In the genomic region with DNA sequence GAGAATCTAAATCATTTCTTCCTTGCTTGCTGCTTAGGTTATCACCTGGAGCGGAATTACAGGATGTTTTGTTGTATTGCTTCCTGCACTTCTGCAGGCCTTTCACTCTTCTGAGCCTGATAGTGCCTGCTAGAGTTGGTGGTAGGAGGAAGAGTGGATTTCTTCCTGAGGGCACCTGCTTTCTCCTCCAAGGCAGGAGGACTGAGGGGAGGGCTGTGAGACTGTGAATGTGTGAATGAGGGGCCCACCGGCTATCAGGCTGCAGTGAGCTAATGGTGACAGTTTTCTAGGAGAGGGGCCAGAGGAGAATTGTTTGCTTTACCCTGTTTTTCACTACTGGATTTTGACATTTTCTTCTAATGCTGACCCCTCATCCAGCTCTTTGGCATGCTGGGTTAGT, we compare ENCODE assay signal across 14 cellular contexts. TPM values are rescaled to one million over a fixed set of nuclear protein-coding genes. Genes with fewer than 3 reads are reported as not detected.
DNase-seq lines count a peak whose midpoint lies in the region; ATAC-seq and TF ChIP-seq lines count a peak whose summit lies in the region.
"Had no signal": no experiment of that assay in that cellular context is flagged by ENCODE, and none has a peak within 500 bp of the region (broad histone marks: within the 10 kb centered on the region; RNA-seq: fewer than 3 reads in every experiment).

No MANE protein-coding gene starts in this region.

- intact Hi-C loops in cardiac septum (cut with DNase I) (no loop called here), upper lobe of right lung (cut with DNase I) (no loop called here)

- H3K4me3 ChIP-seq in cardiac muscle cell (no peak overlapping the region), upper lobe of right lung (peak overlapping the region; percentile 67)

- no peaks in the 10 kb centered on the region for H3K36me3 Mint-ChIP-seq in naive B cell

- no peak for ATAC-seq in naive B cell (ENCODE audit: low read depth in 2 of 2)
- no peak for ATAC-seq in upper lobe of right lung
- ATAC-seq in HG02870 (IDR thresholded peaks at IDR 0.05; ENCODE audit: unreplicated experiment) = no peak
- no peak for ATAC-seq in HG02642 (IDR thresholded peaks at IDR 0.05; ENCODE audit: poor library complexity, unreplicated experiment)

- H3K4me3 Mint-ChIP-seq in naive B cell = peak overlapping the region in 7 of 8 donors; percentile 33 to 84 (median 68)

- H3K27ac ChIP-seq in cardiac muscle cell (peak overlapping the region; percentile 84), cingulate gyrus (ENCODE audit: low read depth, low read length) (peak overlapping the region; percentile 98), upper lobe of right lung (peak overlapping the region; percentile 75)

- peak overlapping the region in 1 of 6 donors; percentile 10 for H3K27ac Mint-ChIP-seq in naive B cell

- DNase-seq in cardiac muscle cell (ENCODE audit: low read depth in 1 of 2, low spot score in 1 of 2) (no peak), cardiac septum (ENCODE audit: low spot score) (no peak), naive B cell (no peak), upper lobe of right lung (no peak), NCI-H146 (lab: John Stamatoyannopoulos, UW) (no peak)
- DNase-seq: activated CD4-positive, CD25-positive, alpha-beta regulatory T cell treated with anti-CD3 and anti-CD28 coated beads, Interleukin-2, amount 50 U/mL, for 72 hours; AML-193; NCI-H1930; RPMI8226; stimulated activated CD4-positive, alpha-beta T cell treated with anti-CD3 and anti-CD28 coated beads, Interleukin-4, amount 100 ng/mL, for 24 hours had no signal

- H3K4me1 ChIP-seq in cardiac muscle cell (ENCODE audit: low read depth) (peaks cover 25% of the 10 kb centered on the region), upper lobe of right lung (peaks cover 14% of the 10 kb centered on the region)

- H3K27me3 ChIP-seq in cardiac muscle cell = no peaks in the 10 kb centered on the region
- H3K27me3 ChIP-seq in upper lobe of right lung = no peaks in the 10 kb centered on the region

- H3K9me3 ChIP-seq in cardiac muscle cell (ENCODE audit: low read depth) = no peaks in the 10 kb centered on the region
- no peaks in the 10 kb centered on the region for H3K9me3 ChIP-seq in upper lobe of right lung

- H3K4me1 Mint-ChIP-seq in naive B cell = peaks cover 10 to 21% (median 13%) of the 10 kb centered on the region in 3 donors

- H3K27me3 Mint-ChIP-seq in naive B cell = peaks cover 40 to 44% (median 40%) of the 10 kb centered on the region in 3 donors

- TF ChIP-seq CTCF in cardiac muscle cell (IDR thresholded peaks at IDR 0.05; ENCODE audit: low read depth, low read length) (no peak), upper lobe of right lung (IDR thresholded peaks at IDR 0.05) (no peak)

- H3K9me3 Mint-ChIP-seq in naive B cell = no peaks in the 10 kb centered on the region

- H3K36me3 ChIP-seq in cardiac muscle cell (no peaks in the 10 kb centered on the region), upper lobe of right lung (no peaks in the 10 kb centered on the region)

RNA-seq across cellular contexts. Expression of gene DIXDC1, which starts 39.0 kb away (rescaled TPM):
- 40.7 and 42.6 TPM in 2 replicates for total RNA-seq in cardiac muscle cell
- polyA plus RNA-seq in cardiac muscle cell = 26.5 and 35.0 TPM in 2 replicates
- 29.0 TPM for total RNA-seq in cardiac septum
- under 1 TPM in 3 of 6 donors, not detected in 3; 0.11 to 0.43 (median 0.13) TPM for polyA plus RNA-seq in naive B cell (ENCODE audit: low read depth in 6 of 6)
- total RNA-seq in upper lobe of right lung = 15.2 TPM

RNA-seq across cellular contexts. Expression of gene DLAT, which starts 49.1 kb away (rescaled TPM):
- total RNA-seq in cardiac muscle cell (70.6 and 77.9 TPM in 2 replicates), cardiac septum (123 TPM), upper lobe of right lung (29.2 TPM)
- polyA plus RNA-seq in cardiac muscle cell (94.7 and 110 TPM in 2 replicates), naive B cell (ENCODE audit: low read depth in 6 of 6) (10 to 100 TPM; 24.6 to 38.8 (median 28.0) TPM)

RNA-seq across cellular contexts. Expression of gene C11orf52, which starts 57.4 kb away (rescaled TPM):
- total RNA-seq in cardiac muscle cell (5.5 and 7.4 TPM in 2 replicates), cardiac septum (2.6 TPM), upper lobe of right lung (9.8 TPM)
- polyA plus RNA-seq in cardiac muscle cell (7.6 and 8.5 TPM in 2 replicates), naive B cell (ENCODE audit: low read depth in 6 of 6) (not detected)
- total RNA-seq: mononuclear cell had no signal
